15 cellular contexts compared by ENCODE assay signal in genomic region chr17:17345686-17346427, GRCh38.
"Had no signal": no experiment of that assay in that cellular context is flagged by ENCODE, and none has a peak within 500 bp of the region (broad histone marks: within the 10 kb centered on the region; RNA-seq: fewer than 3 reads in every experiment).

No MANE protein-coding gene starts in this region.

- H3K4me3 ChIP-seq: esophagus squamous epithelium, psoas muscle, SK-N-MC, tibial artery, uterus had no signal

- H3K27ac ChIP-seq: esophagus squamous epithelium, SK-N-MC, tibial artery, uterus had no signal

- H3K4me1 ChIP-seq: esophagus squamous epithelium, tibial artery, uterus had no signal

- H3K9me3 Mint-ChIP-seq: activated T-helper 17 cell treated with anti-CD3 and anti-CD28 coated beads, Interleukin-2, amount 50 U/mL, for 72 hours; immature natural killer cell; naive B cell; stimulated activated effector memory CD8-positive, alpha-beta T cell treated with anti-CD3 and anti-CD28 coated beads, Interleukin-12 subunit alpha, Interleukin-12 subunit beta, amount 100 ng/mL, for 72 hours had no signal

- H3K36me3 ChIP-seq: esophagus squamous epithelium, tibial artery, uterus had no signal

- H3K4me1 Mint-ChIP-seq: activated T-helper 17 cell treated with anti-CD3 and anti-CD28 coated beads, Interleukin-2, amount 50 U/mL, for 72 hours; immature natural killer cell; naive B cell; stimulated activated effector memory CD8-positive, alpha-beta T cell treated with anti-CD3 and anti-CD28 coated beads, Interleukin-12 subunit alpha, Interleukin-12 subunit beta, amount 100 ng/mL, for 72 hours had no signal

- H3K9me3 ChIP-seq: esophagus squamous epithelium, psoas muscle, tibial artery, uterus had no signal

- H3K27me3 Mint-ChIP-seq: activated T-helper 17 cell treated with anti-CD3 and anti-CD28 coated beads, Interleukin-2, amount 50 U/mL, for 72 hours; naive B cell had no signal

- H3K27me3 ChIP-seq: uterus had no signal

- DNase-seq: activated naive CD4-positive, alpha-beta T cell treated with anti-CD3 and anti-CD28 coated beads, Interleukin-2, amount 50 U/mL, for 16 hours; esophagus squamous epithelium; glutamatergic neuron; immature natural killer cell; naive B cell; nucleus accumbens; psoas muscle; stimulated activated CD4-positive, alpha-beta T cell treated with anti-CD3 and anti-CD28 coated beads, Interleukin-12 subunit alpha, Interleukin-12 subunit beta, amount 100 ng/mL, for 4 hours; stimulated activated CD4-positive, alpha-beta T cell treated with anti-CD3 and anti-CD28 coated beads, Interleukin-2, amount 100 ng/mL, for 24 hours; uterus had no signal

- H3K27ac Mint-ChIP-seq: activated T-helper 17 cell treated with anti-CD3 and anti-CD28 coated beads, Interleukin-2, amount 50 U/mL, for 72 hours; immature natural killer cell; stimulated activated effector memory CD8-positive, alpha-beta T cell treated with anti-CD3 and anti-CD28 coated beads, Interleukin-12 subunit alpha, Interleukin-12 subunit beta, amount 100 ng/mL, for 72 hours had no signal

- H3K4me3 Mint-ChIP-seq: activated T-helper 17 cell treated with anti-CD3 and anti-CD28 coated beads, Interleukin-2, amount 50 U/mL, for 72 hours; immature natural killer cell; naive B cell; stimulated activated effector memory CD8-positive, alpha-beta T cell treated with anti-CD3 and anti-CD28 coated beads, Interleukin-12 subunit alpha, Interleukin-12 subunit beta, amount 100 ng/mL, for 72 hours had no signal

- ATAC-seq: activated T-helper 17 cell treated with anti-CD3 and anti-CD28 coated beads, Interleukin-2, amount 50 U/mL, for 72 hours; stimulated activated effector memory CD8-positive, alpha-beta T cell treated with anti-CD3 and anti-CD28 coated beads, Interleukin-12 subunit alpha, Interleukin-12 subunit beta, amount 100 ng/mL, for 72 hours had no signal

- H3K36me3 Mint-ChIP-seq: naive B cell; stimulated activated effector memory CD8-positive, alpha-beta T cell treated with anti-CD3 and anti-CD28 coated beads, Interleukin-12 subunit alpha, Interleukin-12 subunit beta, amount 100 ng/mL, for 72 hours had no signal

- FAIRE-seq: colon had no signal
